ENCODE assay signal across 8 cellular contexts in genomic region chr19:44694184-44694579, GRCh38. TPM values are rescaled to one million over a fixed set of nuclear protein-coding genes. Genes with fewer than 3 reads are reported as not detected.
DNase-seq lines count a peak whose midpoint lies in the region; ATAC-seq, FAIRE-seq and TF ChIP-seq lines count a peak whose summit lies in the region.

No MANE protein-coding gene starts in this region.

- no peaks in the 10 kb centered on the region for H3K27me3 ChIP-seq in HepG2 (ENCODE audit: control insufficient read depth in 1 of 2, insufficient read depth in 2 of 2, low read length in 2 of 2)

- H3K4me1 ChIP-seq in HEK293 (ENCODE audit: control insufficient read depth, insufficient read depth, low read length) = no peaks in the 10 kb centered on the region
- peaks cover 100% of the 10 kb centered on the region for H3K4me1 ChIP-seq in HepG2 (ENCODE audit: insufficient read depth, low read length)

- POLR2A ChIA-PET in HEK293 (lab: Yijun Ruan, JAX) (no interaction called here), HepG2 (lab: Yijun Ruan, JAX) (interaction anchor here (0.8 to 2.7 kb wide), 20 partner anchors 9 to 196 kb away, joined by 3 to 94 read pairs (median 5); partner anchors contain the start of genes BCAM and NECTIN2)

- H3K36me3 ChIP-seq in HEK293 (ENCODE audit: control insufficient read depth in 2 of 2, insufficient read depth in 1 of 2, low read length in 2 of 2) (no peaks in the 10 kb centered on the region), HepG2 (replicated peaks in 1 of 2; ENCODE audit: control insufficient read depth in 1 of 2, insufficient read depth in 2 of 2, low read length in 2 of 2) (no peaks in the 10 kb centered on the region)

- BruUV-seq in HepG2 (replicated peaks; lab: Mats Ljungman, UMichigan) = no TSS peak

- in situ Hi-C loops in HepG2 (cut with HindIII; ENCODE audit: extremely low pct_ligation_motif_present, low pct_unique_long_range_greater_than_20kb) = no loop called here

- no peaks in the 10 kb centered on the region for H3K9me3 ChIP-seq in HEK293 (ENCODE audit: control insufficient read depth, insufficient read depth, low read depth, low read length)
- H3K9me3 ChIP-seq in HepG2 (ENCODE audit: low read length) = no peaks in the 10 kb centered on the region

- no peak overlapping the region for H3K4me3 ChIP-seq in AG10803 (ENCODE audit: low read length)
- H3K4me3 ChIP-seq in HEK293 (ENCODE audit: low read depth, low read length) = no peak overlapping the region
- H3K4me3 ChIP-seq in HepG2 (replicated peaks in 1 of 3; ENCODE audit: insufficient read depth in 1 of 3, low read depth in 2 of 3, low read length in 3 of 3) = peak overlapping the region in 1 of 3 experiments; percentile 37; a peak in 1 of 6 replicates

- H3K9ac ChIP-seq in HepG2 (ENCODE audit: insufficient read depth, low read depth, low read length) = peak overlapping the region; percentile 57

- no peaks in the 10 kb centered on the region for H3K79me2 ChIP-seq in HepG2 (ENCODE audit: insufficient read depth, low read length)

- CTCF ChIA-PET in HEK293 (lab: Yijun Ruan, JAX) (interaction anchor here (0.5 to 2.5 kb wide), 15 partner anchors 12 to 173 kb away, joined by 3 to 16 read pairs (median 4); no protein-coding TSS in a partner anchor), HepG2 (lab: Yijun Ruan, JAX; ENCODE audit: low intra/inter-chr PET ratio, low total read pairs) (no interaction called here)

- no peak for FAIRE-seq in HepG2 (lab: Jason Lieb, UNC)

- WGBS in HepG2 (ENCODE audit: low lambda C conversion rate) = 45% methylated on average over 2 of the region's 2 CpGs

- no peaks in the 10 kb centered on the region for H4K20me1 ChIP-seq in HepG2 (ENCODE audit: insufficient read depth, low read length)

- peak; percentile 28 for TF ChIP-seq CTCF in AG10803 (conservative IDR thresholded peaks at IDR 0.05; ENCODE audit: low read length)
- 0 out of 2 replicates have a peak, but pooled peaks have one; percentile 14 for TF ChIP-seq CTCF in HEK293 (tag by site-specific recombination; IDR thresholded peaks at IDR 0.05)
- peak; percentile 33 for TF ChIP-seq CTCF in HepG2 (CRISPR knock-in tag; IDR thresholded peaks at IDR 0.05)

- TF ChIP-seq EP300 in HepG2 (IDR thresholded peaks at IDR 0.05; ENCODE audit: low read depth in 2 of 2, low read length in 2 of 2) (no peak), HepG2 (CRISPR knock-in tag; IDR thresholded peaks at IDR 0.05; ENCODE audit: borderline replicate concordance) (no peak)

- no peak overlapping the region for H3K27ac ChIP-seq in HEK293 (ENCODE audit: extremely low read depth, low read depth, low read length)
- H3K27ac ChIP-seq in HepG2 (ENCODE audit: extremely low read length, insufficient read depth, low read length) = peak overlapping the region; percentile 80

- ATAC-seq in HepG2 = no peak

- intact Hi-C loops in HepG2 (cut with micrococcal nuclease; ENCODE audit: unreplicated experiment) = loop anchor here (2.0 kb wide), 1 partner anchor 25 kb away; no protein-coding TSS in a partner anchor

- TF ChIP-seq POLR2A in HepG2 (IDR thresholded peaks at IDR 0.05; ENCODE audit: insufficient read depth in 1 of 2, low read depth in 2 of 2, low read length in 2 of 2) = no peak

- TF ChIP-seq RAD21 in HepG2 (CRISPR knock-in tag; IDR thresholded peaks at IDR 0.05) = no peak

- H3K4me2 ChIP-seq in HepG2 (ENCODE audit: low read depth, low read length) = peak overlapping the region; percentile 60

- DNase-seq in AG10803 (ENCODE audit: low read depth) = no peak
- peak; percentile 58 to 68 for DNase-seq in activated T-cell treated with anti-CD3 and anti-CD28 coated beads, Interleukin-2, amount 50 U/mL, for 48 hours
- no peak for DNase-seq in HepG2 (ENCODE audit: low spot score)
- no peak for DNase-seq in NCI-H1105 treated with DMSO at 0.1 percent for 48 hours (lab: John Stamatoyannopoulos, UW)
- no peak for DNase-seq in NCI-H2171 treated with DMSO at 0.1 percent for 48 hours (lab: John Stamatoyannopoulos, UW)
- no peak for DNase-seq in islet precursor cell
- DNase-seq in NCI-H1048 (lab: John Stamatoyannopoulos, UW) = no peak

- H2AFZ ChIP-seq in HepG2 (ENCODE audit: low read length) = no peak overlapping the region

RNA-seq across cellular contexts. Expression of gene CEACAM16, which starts 4.8 kb away (rescaled TPM):
- not detected in 2 replicates for total RNA-seq in HepG2 (2016; rRNA removed; fragmentation: Illumina TruSeq; extraction: Trizol)
- not detected in 2 replicates for total RNA-seq in HepG2 (2016; cell fraction: cytosol; rRNA removed; fragmentation: Illumina TruSeq; extraction: Trizol; ENCODE audit: low read depth)
- not detected in 2 replicates for total RNA-seq in HepG2 (2016; cell fraction: insoluble cytoplasmic fraction; rRNA removed; fragmentation: Illumina TruSeq; extraction: Trizol)
- total RNA-seq in HepG2 (2016; cell fraction: membrane; rRNA removed; fragmentation: Illumina TruSeq; extraction: Trizol) = not detected in 2 replicates
- total RNA-seq in HepG2 (2016; cell fraction: nucleus; rRNA removed; fragmentation: Illumina TruSeq; extraction: Trizol) = not detected in 2 replicates
- not detected in 2 replicates for polyA plus RNA-seq in HepG2 (2011; rRNA removed)
- polyA plus RNA-seq in HepG2 (2011; cell fraction: cytosol; rRNA removed) = not detected in 2 replicates
- not detected in 2 replicates for polyA plus RNA-seq in HepG2 (2011; cell fraction: nucleus; rRNA removed)
- polyA plus RNA-seq in HepG2 (2012) = not detected in 2 replicates
- polyA plus RNA-seq in HepG2 (2016; cell fraction: cytosol; fragmentation: Illumina TruSeq; extraction: Trizol; ENCODE audit: low read depth) = not detected in 2 replicates
- not detected in 2 replicates for polyA plus RNA-seq in HepG2 (2016; cell fraction: insoluble cytoplasmic fraction; fragmentation: Illumina TruSeq; extraction: Trizol; ENCODE audit: low read depth)
- not detected in 2 replicates for polyA plus RNA-seq in HepG2 (2016; cell fraction: membrane; fragmentation: Illumina TruSeq; extraction: Trizol; ENCODE audit: low read depth)
- not detected in 2 replicates for polyA plus RNA-seq in HepG2 (2016; cell fraction: nucleus; fragmentation: Illumina TruSeq; extraction: Trizol; ENCODE audit: insufficient read depth, low read depth)
- not detected in 2 replicates for polyA minus RNA-seq in HepG2 (2011; rRNA and poly(A)+ RNA removed; ENCODE audit: low replicate concordance)
- not detected in 2 replicates for polyA minus RNA-seq in HepG2 (2011; cell fraction: cytosol; rRNA and poly(A)+ RNA removed)
- not detected in 2 replicates for polyA minus RNA-seq in HepG2 (2011; cell fraction: nucleus; rRNA and poly(A)+ RNA removed)

RNA-seq across cellular contexts. Expression of gene CEACAM19, which starts 22.9 kb away (rescaled TPM):
- total RNA-seq in HepG2 (2016; rRNA removed; fragmentation: Illumina TruSeq; extraction: Trizol) = 0.66 and 1.3 TPM in 2 replicates
- 0.18 and 0.30 TPM in 2 replicates for total RNA-seq in HepG2 (2016; cell fraction: cytosol; rRNA removed; fragmentation: Illumina TruSeq; extraction: Trizol; ENCODE audit: low read depth)
- total RNA-seq in HepG2 (2016; cell fraction: insoluble cytoplasmic fraction; rRNA removed; fragmentation: Illumina TruSeq; extraction: Trizol) = 0.22 and 1.3 TPM in 2 replicates
- 0.38 and 0.65 TPM in 2 replicates for total RNA-seq in HepG2 (2016; cell fraction: membrane; rRNA removed; fragmentation: Illumina TruSeq; extraction: Trizol)
- total RNA-seq in HepG2 (2016; cell fraction: nucleus; rRNA removed; fragmentation: Illumina TruSeq; extraction: Trizol) = 2.7 and 2.8 TPM in 2 replicates
- polyA plus RNA-seq in HepG2 (2011; rRNA removed) = 4.0 and 6.3 TPM in 2 replicates
- 1.3 and 1.5 TPM in 2 replicates for polyA plus RNA-seq in HepG2 (2011; cell fraction: cytosol; rRNA removed)
- polyA plus RNA-seq in HepG2 (2011; cell fraction: nucleus; rRNA removed) = 16.3 and 18.1 TPM in 2 replicates
- polyA plus RNA-seq in HepG2 (2012) = 4.6 and 6.9 TPM in 2 replicates
- polyA plus RNA-seq in HepG2 (2016; cell fraction: cytosol; fragmentation: Illumina TruSeq; extraction: Trizol; ENCODE audit: low read depth) = 0.32 and 0.38 TPM in 2 replicates
- polyA plus RNA-seq in HepG2 (2016; cell fraction: insoluble cytoplasmic fraction; fragmentation: Illumina TruSeq; extraction: Trizol; ENCODE audit: low read depth) = 0.47 and 0.99 TPM in 2 replicates
- 0.88 and 0.98 TPM in 2 replicates for polyA plus RNA-seq in HepG2 (2016; cell fraction: membrane; fragmentation: Illumina TruSeq; extraction: Trizol; ENCODE audit: low read depth)
- polyA plus RNA-seq in HepG2 (2016; cell fraction: nucleus; fragmentation: Illumina TruSeq; extraction: Trizol; ENCODE audit: insufficient read depth, low read depth) = 11.9 and 13.8 TPM in 2 replicates
- 6.6 and 9.0 TPM in 2 replicates for polyA minus RNA-seq in HepG2 (2011; rRNA and poly(A)+ RNA removed; ENCODE audit: low replicate concordance)
- 0.59 and 0.88 TPM in 2 replicates for polyA minus RNA-seq in HepG2 (2011; cell fraction: cytosol; rRNA and poly(A)+ RNA removed)
- polyA minus RNA-seq in HepG2 (2011; cell fraction: nucleus; rRNA and poly(A)+ RNA removed) = 11.7 and 11.8 TPM in 2 replicates

RNA-seq across cellular contexts. Expression of gene PVR, which starts 50.5 kb away (rescaled TPM):
- 18.4 and 43.4 TPM in 2 replicates for total RNA-seq in HepG2 (2016; rRNA removed; fragmentation: Illumina TruSeq; extraction: Trizol)
- total RNA-seq in HepG2 (2016; cell fraction: cytosol; rRNA removed; fragmentation: Illumina TruSeq; extraction: Trizol; ENCODE audit: low read depth) = 5.4 and 5.5 TPM in 2 replicates
- total RNA-seq in HepG2 (2016; cell fraction: insoluble cytoplasmic fraction; rRNA removed; fragmentation: Illumina TruSeq; extraction: Trizol) = 16.1 and 39.6 TPM in 2 replicates
- 18.0 and 18.1 TPM in 2 replicates for total RNA-seq in HepG2 (2016; cell fraction: membrane; rRNA removed; fragmentation: Illumina TruSeq; extraction: Trizol)
- total RNA-seq in HepG2 (2016; cell fraction: nucleus; rRNA removed; fragmentation: Illumina TruSeq; extraction: Trizol) = 37.4 and 45.5 TPM in 2 replicates
- polyA plus RNA-seq in HepG2 (2011; rRNA removed) = 46.6 and 59.5 TPM in 2 replicates
- 53.0 and 55.6 TPM in 2 replicates for polyA plus RNA-seq in HepG2 (2011; cell fraction: cytosol; rRNA removed)
- 60.5 and 72.7 TPM in 2 replicates for polyA plus RNA-seq in HepG2 (2011; cell fraction: nucleus; rRNA removed)
- polyA plus RNA-seq in HepG2 (2012) = 26.0 and 35.8 TPM in 2 replicates
- 4.1 and 4.5 TPM in 2 replicates for polyA plus RNA-seq in HepG2 (2016; cell fraction: cytosol; fragmentation: Illumina TruSeq; extraction: Trizol; ENCODE audit: low read depth)
- 14.1 and 16.5 TPM in 2 replicates for polyA plus RNA-seq in HepG2 (2016; cell fraction: insoluble cytoplasmic fraction; fragmentation: Illumina TruSeq; extraction: Trizol; ENCODE audit: low read depth)
- 9.4 and 9.9 TPM in 2 replicates for polyA plus RNA-seq in HepG2 (2016; cell fraction: membrane; fragmentation: Illumina TruSeq; extraction: Trizol; ENCODE audit: low read depth)
- 59.3 and 60.4 TPM in 2 replicates for polyA plus RNA-seq in HepG2 (2016; cell fraction: nucleus; fragmentation: Illumina TruSeq; extraction: Trizol; ENCODE audit: insufficient read depth, low read depth)
- 69.1 and 105 TPM in 2 replicates for polyA minus RNA-seq in HepG2 (2011; rRNA and poly(A)+ RNA removed; ENCODE audit: low replicate concordance)
- 34.7 and 43.2 TPM in 2 replicates for polyA minus RNA-seq in HepG2 (2011; cell fraction: cytosol; rRNA and poly(A)+ RNA removed)
- 56.0 and 67.4 TPM in 2 replicates for polyA minus RNA-seq in HepG2 (2011; cell fraction: nucleus; rRNA and poly(A)+ RNA removed)

RNA-seq across cellular contexts. Expression of gene BCL3, which starts 54.3 kb away (rescaled TPM):
- total RNA-seq in HepG2 (2016; rRNA removed; fragmentation: Illumina TruSeq; extraction: Trizol) = 2.0 and 4.0 TPM in 2 replicates
- 4.5 and 8.9 TPM in 2 replicates for total RNA-seq in HepG2 (2016; cell fraction: cytosol; rRNA removed; fragmentation: Illumina TruSeq; extraction: Trizol; ENCODE audit: low read depth)
- total RNA-seq in HepG2 (2016; cell fraction: insoluble cytoplasmic fraction; rRNA removed; fragmentation: Illumina TruSeq; extraction: Trizol) = 1.9 and 4.2 TPM in 2 replicates
- 8.2 and 10.1 TPM in 2 replicates for total RNA-seq in HepG2 (2016; cell fraction: membrane; rRNA removed; fragmentation: Illumina TruSeq; extraction: Trizol)
- total RNA-seq in HepG2 (2016; cell fraction: nucleus; rRNA removed; fragmentation: Illumina TruSeq; extraction: Trizol) = 3.1 and 4.6 TPM in 2 replicates
- 2.3 and 2.6 TPM in 2 replicates for polyA plus RNA-seq in HepG2 (2011; rRNA removed)
- polyA plus RNA-seq in HepG2 (2011; cell fraction: cytosol; rRNA removed) = 1.8 and 3.4 TPM in 2 replicates
- 23.1 and 29.5 TPM in 2 replicates for polyA plus RNA-seq in HepG2 (2011; cell fraction: nucleus; rRNA removed)
- 6.8 and 9.9 TPM in 2 replicates for polyA plus RNA-seq in HepG2 (2012)
- 13.0 TPM in 2 replicates for polyA plus RNA-seq in HepG2 (2016; cell fraction: cytosol; fragmentation: Illumina TruSeq; extraction: Trizol; ENCODE audit: low read depth)
- polyA plus RNA-seq in HepG2 (2016; cell fraction: insoluble cytoplasmic fraction; fragmentation: Illumina TruSeq; extraction: Trizol; ENCODE audit: low read depth) = 8.2 and 12.0 TPM in 2 replicates
- 18.9 and 20.6 TPM in 2 replicates for polyA plus RNA-seq in HepG2 (2016; cell fraction: membrane; fragmentation: Illumina TruSeq; extraction: Trizol; ENCODE audit: low read depth)
- 17.9 and 18.7 TPM in 2 replicates for polyA plus RNA-seq in HepG2 (2016; cell fraction: nucleus; fragmentation: Illumina TruSeq; extraction: Trizol; ENCODE audit: insufficient read depth, low read depth)
- 5.3 and 5.6 TPM in 2 replicates for polyA minus RNA-seq in HepG2 (2011; rRNA and poly(A)+ RNA removed; ENCODE audit: low replicate concordance)
- 4.7 and 5.7 TPM in 2 replicates for polyA minus RNA-seq in HepG2 (2011; cell fraction: cytosol; rRNA and poly(A)+ RNA removed)
- polyA minus RNA-seq in HepG2 (2011; cell fraction: nucleus; rRNA and poly(A)+ RNA removed) = 3.2 and 4.1 TPM in 2 replicates

Comparison
In these comparisons a context has a peak if more than half of its experiments do, and no peak if none do; other contexts are left out.
1. DNase-seq: peak in activated T-cell treated with anti-CD3 and anti-CD28 coated beads, Interleukin-2, amount 50 U/mL, for 48 hours (2 of 2); none in AG10803 (single experiment), HepG2 (single experiment), NCI-H1105 treated with DMSO at 0.1 percent for 48 hours (single experiment), NCI-H2171 treated with DMSO at 0.1 percent for 48 hours (single experiment), islet precursor cell (single experiment) and NCI-H1048 (single experiment).
2. Peak in every context shown above with its lines, with median percentiles within 50 percentile points of each other: CTCF ChIP-seq.